Comparison of ENCODE assay signal across 8 cellular contexts in the genomic region with DNA sequence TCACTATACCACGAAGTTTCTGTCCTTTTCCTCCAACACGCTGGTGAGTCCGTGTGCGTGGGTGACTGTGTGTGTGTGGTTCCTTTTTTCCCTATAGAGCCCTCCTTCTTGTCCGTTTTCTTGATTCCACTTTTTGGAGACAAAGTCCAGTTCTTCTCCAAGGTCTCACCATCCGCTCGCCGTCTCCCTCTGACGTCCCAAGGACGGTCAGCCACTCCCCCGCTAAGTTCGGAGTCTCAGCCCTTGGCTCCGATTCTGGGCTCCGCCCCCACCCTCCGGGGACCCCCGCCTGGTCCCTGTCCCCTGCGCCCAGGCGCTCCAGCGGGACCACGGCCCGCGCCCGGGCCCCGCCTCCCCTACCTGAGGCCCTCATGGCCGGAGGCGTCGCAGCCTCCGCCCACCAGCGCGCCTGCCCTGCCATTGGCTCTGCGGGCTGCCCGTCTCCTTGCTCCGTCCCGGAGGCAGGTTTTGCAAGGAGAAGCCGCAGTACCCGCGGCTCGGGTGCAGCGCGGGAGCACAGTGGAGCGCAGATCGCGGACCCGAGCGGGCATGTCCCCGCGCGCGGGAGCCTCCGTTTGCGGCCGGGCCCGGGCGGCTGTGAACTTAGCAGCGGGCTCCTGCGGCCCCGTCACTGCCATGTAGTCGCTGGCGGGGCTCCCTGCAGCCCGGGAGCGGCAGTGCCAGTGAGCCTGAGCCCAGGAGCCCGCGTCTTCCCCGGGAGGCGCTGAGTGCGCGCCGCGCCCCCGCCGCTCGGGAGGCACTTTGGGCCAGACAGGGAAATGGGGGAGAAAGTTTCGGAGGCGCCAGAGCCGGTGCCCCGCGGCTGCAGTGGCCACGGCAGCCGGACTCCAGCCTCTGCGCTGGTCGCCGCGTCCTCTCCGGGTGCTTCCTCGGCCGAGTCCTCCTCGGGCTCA. TPM values are rescaled to one million over a fixed set of nuclear protein-coding genes. Genes with fewer than 3 reads are reported as not detected.
DNase-seq lines count a peak whose midpoint lies in the region; ATAC-seq, FAIRE-seq and TF ChIP-seq lines count a peak whose summit lies in the region.

A gene (plus strand): TSS at position 517 of the 914 bp plus-strand sequence. CDS start 263 bp downstream, at position 780.

- 2% methylated on average over 26 of the region's 87 CpGs for WGBS in suprapubic skin

- H3K4me1 ChIP-seq in Panc1 (ENCODE audit: control insufficient read depth, insufficient read depth, low read length), result peaks cover 4% of the 10 kb centered on the region; the same call in 1 of the 2 replicates
- peaks cover 26% of the 10 kb centered on the region for H3K4me1 ChIP-seq in suprapubic skin

- peak; percentile 43 for TF ChIP-seq RAD21 in neural cell (conservative IDR thresholded peaks at IDR 0.05)

- peak within 1 kb of the TSS; percentile 53 to 73 for H3K4me3 ChIP-seq in Panc1 (ENCODE audit: low read depth in 2 of 2, low read length in 2 of 2)
- peak within 1 kb of the TSS; percentile 88 for H3K4me3 ChIP-seq in neural cell (ENCODE audit: low read length)
- peak within 1 kb of the TSS; percentile 66 for H3K4me3 ChIP-seq in suprapubic skin

- no peaks in the 10 kb centered on the region for H4K20me1 ChIP-seq in neural cell (ENCODE audit: insufficient read depth)

- peak within 1 kb of the TSS; percentile 32 for H2AFZ ChIP-seq in neural cell (ENCODE audit: low read depth, low read length)

- ATAC-seq in GM21737 (IDR thresholded peaks at IDR 0.05; ENCODE audit: unreplicated experiment) (peak; percentile 99), Panc1 (peak; percentile 98)

- CTCF ChIA-PET in Panc1 (lab: Charles Lee), result no interaction called here

- H3K27ac ChIP-seq in Panc1 (ENCODE audit: low read length) (no peak within 1 kb of the TSS), neural cell (ENCODE audit: low read length) (no peak within 1 kb of the TSS), suprapubic skin (peak within 1 kb of the TSS; percentile 53)

- FAIRE-seq in frontal cortex (lab: Jason Lieb, UNC), result no peak

- intact Hi-C loops in Panc1 (cut with micrococcal nuclease; ENCODE audit: unreplicated experiment), result no loop called here

- TF ChIP-seq CTCF in Panc1 (IDR thresholded peaks at IDR 0.05), result no peak
- TF ChIP-seq CTCF in neural cell (IDR thresholded peaks at IDR 0.05; ENCODE audit: poor library complexity, severe bottlenecking), result no peak
- TF ChIP-seq CTCF in suprapubic skin (IDR thresholded peaks at IDR 0.05), result no peak

- no TSS peak for BruUV-seq in Panc1 (replicated peaks; lab: Mats Ljungman, UMichigan)

- no peaks in the 10 kb centered on the region for H3F3A ChIP-seq in neural cell (ENCODE audit: insufficient read depth, low read length, poor library complexity, severe bottlenecking)

- in situ Hi-C loops in KBM-7 (cut with MboI; ENCODE audit: low pct_unique_long_range_greater_than_20kb, low sequenced_read_pairs), result no loop called here
- in situ Hi-C loops in Panc1 (cut with HindIII; ENCODE audit: low pct_unique_long_range_greater_than_20kb, low sequenced_read_pairs), result no loop called here

- POLR2A ChIA-PET in Panc1 (lab: Charles Lee), result no interaction called here

- H3K4me2 ChIP-seq in neural cell (ENCODE audit: low read length), result peak within 1 kb of the TSS; percentile 91

- TF ChIP-seq EP300 in neural cell (conservative IDR thresholded peaks at IDR 0.05; ENCODE audit: poor library complexity, severe bottlenecking), result no peak
- TF ChIP-seq EP300 in suprapubic skin (IDR thresholded peaks at IDR 0.05), result no peak

- TF ChIP-seq POLR2A in suprapubic skin (IDR thresholded peaks at IDR 0.05), result no peak

- H3K9ac ChIP-seq in neural cell (ENCODE audit: low read length), result peak within 1 kb of the TSS; percentile 45

- DNase-seq in DMS79 (lab: John Stamatoyannopoulos, UW), result peak; percentile 54
- peak; percentile 81 for DNase-seq in KBM-7
- DNase-seq in Panc1 (ENCODE audit: low read depth, low spot score), result peak; percentile 7
- DNase-seq in activated gamma-delta T cell treated with anti-CD3 and anti-CD28 coated beads, Interleukin-2, amount 50 U/mL, for 16 hours (ENCODE audit: low read depth), result peak; percentile 7
- DNase-seq in frontal cortex (ENCODE audit: low spot score in 2 of 2), result peak; percentile 83 to 84
- peak; percentile 79 to 80 for DNase-seq in suprapubic skin (ENCODE audit: low spot score in 2 of 2)

- H3K36me3 ChIP-seq in Panc1 (ENCODE audit: control insufficient read depth, insufficient read depth, low read length) (no peaks in the 10 kb centered on the region), neural cell (ENCODE audit: insufficient read depth, low read length) (no peaks in the 10 kb centered on the region), suprapubic skin (no peaks in the 10 kb centered on the region)

- H3K79me2 ChIP-seq in neural cell (replicated peaks; ENCODE audit: insufficient read depth, low read length), result no peaks in the 10 kb centered on the region

- H3K27me3 ChIP-seq in Panc1 (ENCODE audit: control insufficient read depth, insufficient read depth, low read length) (peaks cover 66% of the 10 kb centered on the region), neural cell (ENCODE audit: insufficient read depth, low read depth, low read length) (peaks cover 34% of the 10 kb centered on the region), suprapubic skin (peaks cover 5% of the 10 kb centered on the region)

- H3K9me3 ChIP-seq in Panc1 (ENCODE audit: control insufficient read depth, insufficient read depth, low read depth, low read length) (no peaks in the 10 kb centered on the region), neural cell (ENCODE audit: low read length) (no peaks in the 10 kb centered on the region), suprapubic skin (no peaks in the 10 kb centered on the region)

- H3K9me2 ChIP-seq in neural cell (ENCODE audit: insufficient read depth, low read length), result no peaks in the 10 kb centered on the region

TF ChIP-seq in neural cell, 6 proteins besides CTCF, POLR2A, EP300 and RAD21:
- peak; percentile 44 for TF ChIP-seq POLR2AphosphoS5 (IDR thresholded peaks at IDR 0.05)
- TF ChIP-seq TAF1 (IDR thresholded peaks at IDR 0.05; ENCODE audit: low read depth), result peak; percentile 34
- TF ChIP-seq SMC3 (conservative IDR thresholded peaks at IDR 0.05; ENCODE audit: poor library complexity), result no peak
- TF ChIP-seq MXI1 (conservative IDR thresholded peaks at IDR 0.05; ENCODE audit: poor library complexity, severe bottlenecking), result peak; percentile 28

RNA-seq across cellular contexts. Expression of the gene that starts here (rescaled TPM):
- total RNA-seq in Panc1 (2021; ENCODE audit: unreplicated experiment) (1.8 TPM), frontal cortex (13.9 TPM), suprapubic skin (100 to 1,000 TPM in 2 of 4 donors, 10 to 100 TPM in 2; 79.2 to 144 (median 98.1) TPM)
- 1.9 TPM for polyA plus RNA-seq in Panc1 (2012; ENCODE audit: insufficient read length)
- 2.3 TPM in 2 replicates for polyA plus RNA-seq in neural cell
- 8.3 and 13.0 TPM in 2 replicates for polyA minus RNA-seq in neural cell

Comparison
In these comparisons a context has a peak if more than half of its experiments do, and no peak if none do; other contexts are left out.
1. DNase-seq: peak in every context shown above with its lines; median percentile 84 in frontal cortex; 81 in KBM-7; 80 in suprapubic skin; 54 in DMS79; 7 in Panc1; 7 in activated gamma-delta T cell treated with anti-CD3 and anti-CD28 coated beads, Interleukin-2, amount 50 U/mL, for 16 hours.